12 cellular contexts compared by ENCODE assay signal in the genomic region with DNA sequence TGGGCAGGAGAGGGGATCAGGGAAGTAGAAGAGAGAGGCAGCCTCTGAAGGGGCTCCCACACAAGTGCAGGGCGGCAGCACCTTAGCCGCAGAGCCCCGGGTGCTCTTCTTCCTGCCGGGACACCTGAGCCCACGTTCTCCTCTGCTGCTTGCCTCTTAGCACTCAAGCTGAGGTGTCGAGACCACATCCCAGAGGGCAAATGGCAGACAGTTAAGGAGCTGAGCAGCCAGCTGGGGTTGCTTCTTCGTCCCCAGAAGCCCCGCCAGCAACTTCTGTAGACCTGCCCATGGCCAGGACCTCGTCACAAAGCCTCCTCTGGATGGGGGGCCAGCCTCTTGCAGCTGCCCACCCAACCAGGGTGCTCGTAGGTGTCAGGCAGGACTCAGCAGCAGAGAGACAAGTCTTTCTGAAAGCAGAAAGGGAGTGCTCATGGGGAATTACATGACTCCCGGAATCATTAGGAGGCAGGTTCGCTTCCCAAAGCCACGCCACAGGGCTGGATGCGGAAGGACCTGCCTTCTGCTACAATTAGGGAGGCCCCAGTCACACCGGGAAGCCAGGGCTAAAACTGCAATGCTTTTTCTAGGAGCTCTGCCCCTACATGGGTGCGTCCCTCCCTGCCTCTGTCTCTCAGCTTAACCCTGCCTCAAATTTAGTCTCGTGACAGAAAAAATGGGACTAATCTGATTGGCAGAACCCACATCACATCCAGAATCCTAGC.
DNase-seq lines count a peak whose midpoint lies in the region; ATAC-seq, FAIRE-seq and TF ChIP-seq lines count a peak whose summit lies in the region.
"Had no signal": no experiment of that assay in that cellular context is flagged by ENCODE, and none has a peak within 500 bp of the region (broad histone marks: within the 10 kb centered on the region; RNA-seq: fewer than 3 reads in every experiment).

No MANE protein-coding gene starts in this region.

- 82% methylated on average over 17 of the region's 17 CpGs for WGBS in liver
- 63% methylated on average over 17 of the region's 17 CpGs; no CpG with 5 or more reads in 1 of the 2 donors for WGBS in transverse colon (ENCODE audit: low coverage in 1 of 2), 2 donors

- no peak for FAIRE-seq in frontal cortex (lab: Jason Lieb, UNC)
- FAIRE-seq: astrocyte had no signal

- no peak overlapping the region for H3K9ac ChIP-seq in liver (ENCODE audit: low read depth in 1 of 2, low read length in 2 of 2)

- intact Hi-C loops in transverse colon (cut with DNase I; ENCODE audit: low total_unique reads): no loop called here

- H3K4me3 ChIP-seq in liver (ENCODE audit: low read depth in 1 of 3, low read length in 3 of 3) (no peak overlapping the region), transverse colon (no peak overlapping the region)

- no peaks in the 10 kb centered on the region for H3K27me3 ChIP-seq in liver (ENCODE audit: control insufficient read depth in 4 of 4, insufficient read depth in 4 of 4, low read length in 3 of 4)
- H3K27me3 ChIP-seq in transverse colon: no peaks in the 10 kb centered on the region
- H3K27me3 ChIP-seq: BE2C, testis had no signal

- no peak for TF ChIP-seq CTCF in liver (IDR thresholded peaks at IDR 0.05; ENCODE audit: low read depth, low read length, missing input control)
- no peak for TF ChIP-seq CTCF in transverse colon (IDR thresholded peaks at IDR 0.05)
- TF ChIP-seq CTCF in omental fat pad (IDR thresholded peaks at IDR 0.05): no peak

- H3K9me3 ChIP-seq in liver (ENCODE audit: control insufficient read depth in 4 of 4, low read length in 3 of 4): no peaks in the 10 kb centered on the region
- H3K9me3 ChIP-seq in transverse colon: no peaks in the 10 kb centered on the region
- H3K9me3 ChIP-seq: BE2C, testis had no signal

- peak; percentile 8 to 15 for DNase-seq in stimulated activated CD4-positive, alpha-beta T cell treated with anti-CD3 and anti-CD28 coated beads, Interleukin-4, amount 100 ng/mL, for 4 hours
- DNase-seq in stimulated activated CD4-positive, alpha-beta T cell treated with anti-CD3 and anti-CD28 coated beads, Interleukin-2, amount 100 ng/mL, for 48 hours: no peak
- peak; percentile 51 for DNase-seq in activated gamma-delta T cell treated with Interleukin-2 at 50 U/mL for 16 hours
- DNase-seq in transverse colon: peak; percentile 23
- DNase-seq in omental fat pad (ENCODE audit: low spot score): no peak
- DNase-seq in frontal cortex (ENCODE audit: low spot score in 2 of 2): no peak
- no peak for DNase-seq in NCI-H510A treated with DMSO at 0.1 percent for 48 hours (lab: John Stamatoyannopoulos, UW)
- DNase-seq: BE2C, NCI-H226 had no signal

- no peak for TF ChIP-seq RAD21 in liver (IDR thresholded peaks at IDR 0.05)

- no peak for TF ChIP-seq POLR2A in transverse colon (IDR thresholded peaks at IDR 0.05)

- H3K36me3 ChIP-seq in liver (ENCODE audit: control insufficient read depth in 4 of 4, insufficient read depth in 3 of 4, low read depth in 1 of 4, low read length in 3 of 4): no peaks in the 10 kb centered on the region
- H3K36me3 ChIP-seq in transverse colon: no peaks in the 10 kb centered on the region
- H3K36me3 ChIP-seq: BE2C had no signal

- ATAC-seq in omental fat pad (ENCODE audit: low FRiP score): no peak

- H3K4me1 ChIP-seq in liver (ENCODE audit: control insufficient read depth in 4 of 4, insufficient read depth in 4 of 4, low read length in 3 of 4) (peaks cover 10 to 42% (median 36%) of the 10 kb centered on the region in 4 donors), transverse colon (peaks cover 4 to 40% (median 28%) of the 10 kb centered on the region in 4 donors)
- H3K4me1 ChIP-seq: BE2C, testis had no signal

- in situ Hi-C loops in transverse colon (cut with MboI; ENCODE audit: low pct_ligation_motif_present in 1 of 4, low pct_unique_long_range_greater_than_20kb in 1 of 4, low sequenced_read_pairs in 3 of 4): no loop called here

- peak overlapping the region; percentile 81 to 86 for H3K27ac ChIP-seq in liver (ENCODE audit: low read depth in 1 of 2, low read length in 2 of 2)
- peak overlapping the region; percentile 61 to 76 (median 66) for H3K27ac ChIP-seq in transverse colon
- H3K27ac ChIP-seq: testis had no signal

- TF ChIP-seq EP300 in transverse colon (IDR thresholded peaks at IDR 0.05; ENCODE audit: low read depth): no peak

TF ChIP-seq in liver, 16 proteins besides CTCF, POLR2A, EP300 and RAD21:
- TF ChIP-seq YY1 (IDR thresholded peaks at IDR 0.05) (no peak), GABPA (IDR thresholded peaks at IDR 0.05 in 1 of 2, conservative IDR thresholded peaks at IDR 0.05 in 1 of 2) (no peak)

Comparison
In these comparisons a context has a peak if more than half of its experiments do, and no peak if none do; other contexts are left out.
1. DNase-seq: peak in stimulated activated CD4-positive, alpha-beta T cell treated with anti-CD3 and anti-CD28 coated beads, Interleukin-4, amount 100 ng/mL, for 4 hours (2 of 2), activated gamma-delta T cell treated with Interleukin-2 at 50 U/mL for 16 hours (single experiment) and transverse colon (single experiment); none in stimulated activated CD4-positive, alpha-beta T cell treated with anti-CD3 and anti-CD28 coated beads, Interleukin-2, amount 100 ng/mL, for 48 hours (0 of 2), omental fat pad (single experiment), frontal cortex (0 of 2) and NCI-H510A treated with DMSO at 0.1 percent for 48 hours (single experiment).